In the genomic region with DNA sequence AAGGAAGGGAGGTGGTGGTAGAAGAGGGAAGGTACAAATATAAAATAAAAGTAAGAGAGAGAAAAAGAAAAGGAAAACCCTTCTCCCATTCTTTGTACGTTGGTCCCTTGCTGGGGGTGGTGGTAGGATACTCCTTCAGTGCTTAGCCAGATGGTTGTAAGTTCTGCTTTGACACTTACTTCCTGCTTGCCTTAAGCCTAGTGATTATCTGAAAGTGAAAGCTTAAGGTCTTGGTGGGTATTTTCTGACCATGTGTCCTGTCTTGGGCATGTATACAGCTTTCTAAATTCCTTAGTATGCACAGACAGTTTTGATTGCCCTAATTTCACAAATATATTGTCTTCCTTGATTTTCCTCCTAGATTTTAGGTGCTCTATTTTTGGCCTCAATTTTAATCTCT, we compare ENCODE assay signal across 11 cellular contexts.
DNase-seq lines count a peak whose midpoint lies in the region; ATAC-seq and TF ChIP-seq lines count a peak whose summit lies in the region.
"Had no signal": no experiment of that assay in that cellular context is flagged by ENCODE, and none has a peak within 500 bp of the region (broad histone marks: within the 10 kb centered on the region; RNA-seq: fewer than 3 reads in every experiment).

No MANE protein-coding gene starts in this region.

- no peak overlapping the region for H3K4ac ChIP-seq in neuronal stem cell (ENCODE audit: low read length)

- H2BK5ac ChIP-seq in neuronal stem cell (ENCODE audit: low read length): no peak overlapping the region

- no TSS peak for BruUV-seq in MCF 10A (replicated peaks; lab: Mats Ljungman, UMichigan)

- ATAC-seq in HG02798 (IDR thresholded peaks at IDR 0.05; ENCODE audit: poor library complexity, unreplicated experiment): peak; percentile 98
- peak; percentile 99 for ATAC-seq in HG03565 (IDR thresholded peaks at IDR 0.05; ENCODE audit: unreplicated experiment)

- DNase-seq in MCF 10A (ENCODE audit: unreplicated experiment) (peak; percentile 9), breast epithelium (ENCODE audit: low spot score in 2 of 2) (no peak), neuronal stem cell (ENCODE audit: low spot score) (no peak), NCI-H2227 (lab: John Stamatoyannopoulos, UW; ENCODE audit: unreplicated experiment) (no peak), suprapubic skin (ENCODE audit: low spot score in 2 of 2) (no peak)
- no peak for DNase-seq in activated T-helper 1 cell treated with anti-CD3 and anti-CD28 coated beads, Interleukin-12 subunit alpha, Interleukin-12 subunit beta, Interleukin-2, Interleukin-4 antibody, amounts not matched to agents 30 ng/mL and 10 ng/mL and 1 ng/mL, durations not matched to agents 14 hours and 24 hours and 36 hours (ENCODE audit: low spot score)
- DNase-seq: aorta, NCI-H187 treated with DMSO at 0.1 percent for 48 hours, SHP77 treated with DMSO at 0.1 percent for 48 hours had no signal

- POLR2A ChIA-PET in MCF 10A (lab: Yijun Ruan, JAX): interaction anchor here (0.5 kb wide), 1 partner anchor 256 kb away, joined by 3 read pairs; no protein-coding TSS in a partner anchor

- no peak overlapping the region for H3K9ac ChIP-seq in neuronal stem cell (ENCODE audit: low read depth, low read length, poor library complexity)

- H3K27ac ChIP-seq in breast epithelium: no peak overlapping the region
- no peak overlapping the region for H3K27ac ChIP-seq in neuronal stem cell (replicated peaks; ENCODE audit: low read length)
- no peak overlapping the region for H3K27ac ChIP-seq in suprapubic skin

- H2AFZ ChIP-seq in neuronal stem cell (ENCODE audit: low read length): peak overlapping the region; percentile 74

- H4K91ac ChIP-seq in neuronal stem cell (ENCODE audit: low read depth, low read length, poor library complexity): no peak overlapping the region

- TF ChIP-seq CTCF in MCF 10A (IDR thresholded peaks at IDR 0.05; ENCODE audit: unreplicated experiment) (no peak), breast epithelium (IDR thresholded peaks at IDR 0.05) (no peak), suprapubic skin (IDR thresholded peaks at IDR 0.05) (no peak)

- H2BK15ac ChIP-seq in neuronal stem cell (ENCODE audit: low read length): no peak overlapping the region

- no peak for TF ChIP-seq EP300 in suprapubic skin (IDR thresholded peaks at IDR 0.05)

- no peak overlapping the region for H2BK120ac ChIP-seq in neuronal stem cell (ENCODE audit: low read depth, low read length)

- H3K36me3 ChIP-seq in breast epithelium: no peaks in the 10 kb centered on the region
- no peaks in the 10 kb centered on the region for H3K36me3 ChIP-seq in neuronal stem cell (replicated peaks in 1 of 2; ENCODE audit: control insufficient read depth in 2 of 2, insufficient read depth in 2 of 2, low read length in 2 of 2)
- H3K36me3 ChIP-seq in suprapubic skin: no peaks in the 10 kb centered on the region

- H3K27me3 Mint-ChIP-seq in MCF 10A (ENCODE audit: insufficient read depth, unreplicated experiment): peaks cover 35% of the 10 kb centered on the region
- no peaks in the 10 kb centered on the region for H3K27me3 Mint-ChIP-seq in activated T-helper 1 cell treated with anti-CD3 and anti-CD28 coated beads, Interleukin-12 subunit alpha, Interleukin-12 subunit beta, Interleukin-2, Interleukin-4 antibody, amounts not matched to agents 30 ng/mL and 10 ng/mL and 1 ng/mL, durations not matched to agents 14 hours and 24 hours and 36 hours (ENCODE audit: insufficient read depth)

- H3K27me3 ChIP-seq in breast epithelium: no peaks in the 10 kb centered on the region
- no peaks in the 10 kb centered on the region for H3K27me3 ChIP-seq in neuronal stem cell (ENCODE audit: control insufficient read depth in 3 of 3, insufficient read depth in 3 of 3, low read depth in 1 of 3, low read length in 3 of 3)
- no peaks in the 10 kb centered on the region for H3K27me3 ChIP-seq in suprapubic skin

- no peak overlapping the region for H3K4me3 ChIP-seq in breast epithelium
- no peak overlapping the region for H3K4me3 ChIP-seq in neuronal stem cell (ENCODE audit: low read length in 2 of 2)
- H3K4me3 ChIP-seq in suprapubic skin: no peak overlapping the region

- H3K9me3 Mint-ChIP-seq in MCF 10A (ENCODE audit: unreplicated experiment): peaks cover 7% of the 10 kb centered on the region
- peaks cover 13% of the 10 kb centered on the region for H3K9me3 Mint-ChIP-seq in activated T-helper 1 cell treated with anti-CD3 and anti-CD28 coated beads, Interleukin-12 subunit alpha, Interleukin-12 subunit beta, Interleukin-2, Interleukin-4 antibody, amounts not matched to agents 30 ng/mL and 10 ng/mL and 1 ng/mL, durations not matched to agents 14 hours and 24 hours and 36 hours

- H2BK12ac ChIP-seq in neuronal stem cell (ENCODE audit: low read length): no peak overlapping the region

- H3K14ac ChIP-seq in neuronal stem cell (ENCODE audit: low read length): no peak overlapping the region

- H3K4me2 ChIP-seq in neuronal stem cell (ENCODE audit: insufficient read depth, low read length, poor library complexity, severe bottlenecking): no peak overlapping the region

- H3K27ac Mint-ChIP-seq in MCF 10A (ENCODE audit: low read depth, unreplicated experiment): no peak overlapping the region
- no peak overlapping the region for H3K27ac Mint-ChIP-seq in activated T-helper 1 cell treated with anti-CD3 and anti-CD28 coated beads, Interleukin-12 subunit alpha, Interleukin-12 subunit beta, Interleukin-2, Interleukin-4 antibody, amounts not matched to agents 30 ng/mL and 10 ng/mL and 1 ng/mL, durations not matched to agents 14 hours and 24 hours and 36 hours

- H3K23ac ChIP-seq in neuronal stem cell (ENCODE audit: low read depth, low read length, poor library complexity): no peak overlapping the region

- peaks cover 0 to 10% of the 10 kb centered on the region in 2 donors for H3K9me3 ChIP-seq in breast epithelium
- H3K9me3 ChIP-seq in neuronal stem cell (replicated peaks in 1 of 2; ENCODE audit: control insufficient read depth in 2 of 2, insufficient read depth in 1 of 2, low read depth in 1 of 2, low read length in 2 of 2): peaks cover 3 to 6% of the 10 kb centered on the region in 2 donors
- H3K9me3 ChIP-seq in suprapubic skin: peaks cover 6% of the 10 kb centered on the region

- no peak overlapping the region for H2AK5ac ChIP-seq in neuronal stem cell (ENCODE audit: low read depth, low read length)

- WGBS in neuronal stem cell (ENCODE audit: extremely low coverage in 2 of 2, insufficient read length in 2 of 2, insufficient replicate concordance in 1 of 2), 2 donors: no CpG with 5 or more reads among the region's 1 CpG
- WGBS in suprapubic skin: 45% methylated on average over 1 of the region's 1 CpG

- no peaks in the 10 kb centered on the region for H3K4me1 Mint-ChIP-seq in MCF 10A (ENCODE audit: insufficient read depth, unreplicated experiment)
- no peaks in the 10 kb centered on the region for H3K4me1 Mint-ChIP-seq in activated T-helper 1 cell treated with anti-CD3 and anti-CD28 coated beads, Interleukin-12 subunit alpha, Interleukin-12 subunit beta, Interleukin-2, Interleukin-4 antibody, amounts not matched to agents 30 ng/mL and 10 ng/mL and 1 ng/mL, durations not matched to agents 14 hours and 24 hours and 36 hours (ENCODE audit: low read depth)

- no peaks in the 10 kb centered on the region for H3K36me3 Mint-ChIP-seq in MCF 10A (ENCODE audit: insufficient read depth, unreplicated experiment)
- no peaks in the 10 kb centered on the region for H3K36me3 Mint-ChIP-seq in activated T-helper 1 cell treated with anti-CD3 and anti-CD28 coated beads, Interleukin-12 subunit alpha, Interleukin-12 subunit beta, Interleukin-2, Interleukin-4 antibody, amounts not matched to agents 30 ng/mL and 10 ng/mL and 1 ng/mL, durations not matched to agents 14 hours and 24 hours and 36 hours (ENCODE audit: low read depth)

- no peak overlapping the region for H3K18ac ChIP-seq in neuronal stem cell (ENCODE audit: low read length)

- H3K4me3 Mint-ChIP-seq in MCF 10A (ENCODE audit: unreplicated experiment): no peak overlapping the region
- no peak overlapping the region for H3K4me3 Mint-ChIP-seq in activated T-helper 1 cell treated with anti-CD3 and anti-CD28 coated beads, Interleukin-12 subunit alpha, Interleukin-12 subunit beta, Interleukin-2, Interleukin-4 antibody, amounts not matched to agents 30 ng/mL and 10 ng/mL and 1 ng/mL, durations not matched to agents 14 hours and 24 hours and 36 hours

- no peak for TF ChIP-seq POLR2A in breast epithelium (IDR thresholded peaks at IDR 0.05)
- no peak for TF ChIP-seq POLR2A in suprapubic skin (IDR thresholded peaks at IDR 0.05)

- no peak overlapping the region for H4K8ac ChIP-seq in neuronal stem cell (ENCODE audit: low read depth, low read length)

- intact Hi-C loops in MCF 10A (cut with micrococcal nuclease): no loop called here
- intact Hi-C loops in breast epithelium (cut with DNase I; ENCODE audit: low total_unique reads): no loop called here
- intact Hi-C loops in activated T-helper 1 cell treated with anti-CD3 and anti-CD28 coated beads, Interleukin-12 subunit alpha, Interleukin-12 subunit beta, Interleukin-2, Interleukin-4 antibody, amounts not matched to agents 30 ng/mL and 10 ng/mL and 1 ng/mL, durations not matched to agents 14 hours and 24 hours and 36 hours (cut with micrococcal nuclease): no loop called here

- CTCF ChIA-PET in MCF 10A (lab: Yijun Ruan, JAX): no interaction called here

- H3K79me1 ChIP-seq in neuronal stem cell (ENCODE audit: low read depth, low read length): no peaks in the 10 kb centered on the region

- H3K4me1 ChIP-seq in breast epithelium (no peaks in the 10 kb centered on the region), neuronal stem cell (ENCODE audit: control insufficient read depth in 2 of 2, insufficient read depth in 1 of 2, low read depth in 1 of 2, low read length in 2 of 2) (no peaks in the 10 kb centered on the region), suprapubic skin (no peaks in the 10 kb centered on the region)
